9 cellular contexts compared by ENCODE assay signal in genomic region chr12:15700595-15700994, GRCh38.
A peak's percentile ranks its signal among the peaks of the same experiment; 100 is the strongest.
DNase-seq lines count a peak whose midpoint lies in the region; ATAC-seq and TF ChIP-seq lines count a peak whose summit lies in the region.
"Had no signal": no experiment of that assay in that cellular context is flagged by ENCODE, and none has a peak within 500 bp of the region (broad histone marks: within the 10 kb centered on the region; RNA-seq: fewer than 3 reads in every experiment).

No MANE protein-coding gene starts in this region.

- peak; percentile 78 for ATAC-seq in PC-3
- ATAC-seq in WTC11 = no peak

- peak overlapping the region; percentile 86 for H3K27ac ChIP-seq in PC-3 (ENCODE audit: low read length)

- H3K27me3 Mint-ChIP-seq in WTC11 (ENCODE audit: low read depth) = no peaks in the 10 kb centered on the region

- BruUV-seq in PC-3 (replicated peaks; lab: Mats Ljungman, UMichigan) = no TSS peak

- peak overlapping the region; percentile 53 for H3K4me2 ChIP-seq in PC-3 (ENCODE audit: low read length)

- no peaks in the 10 kb centered on the region for H3K9me3 Mint-ChIP-seq in WTC11
- H3K9me3 Mint-ChIP-seq: neural crest cell had no signal

- POLR2A ChIA-PET in PC-3 (lab: Charles Lee; ENCODE audit: unreplicated experiment) (no interaction called here), WTC11 (lab: Charles Lee) (no interaction called here)

- H3K36me3 Mint-ChIP-seq in WTC11 = no peaks in the 10 kb centered on the region

- H3K9ac ChIP-seq in PC-3 (ENCODE audit: low read length) = peak overlapping the region; percentile 57

- peaks cover 33% of the 10 kb centered on the region for H3K79me2 ChIP-seq in PC-3 (ENCODE audit: low read length)

- CTCF ChIA-PET in PC-3 (lab: Charles Lee) (no interaction called here), WTC11 (lab: Charles Lee) (no interaction called here)

- H4K20me1 ChIP-seq in PC-3 (ENCODE audit: low read length) = no peaks in the 10 kb centered on the region

- no peaks in the 10 kb centered on the region for H3F3A ChIP-seq in PC-3 (ENCODE audit: low read length, unreplicated experiment)

- H3K4me1 ChIP-seq in PC-3 (ENCODE audit: insufficient read depth, low read length) = peaks cover 33% of the 10 kb centered on the region

- no peak overlapping the region for H3K27ac Mint-ChIP-seq in WTC11

- H3K36me3 ChIP-seq in GM06990 (ENCODE audit: control insufficient read depth, insufficient read depth, low read length) = no peaks in the 10 kb centered on the region
- no peaks in the 10 kb centered on the region for H3K36me3 ChIP-seq in PC-3 (ENCODE audit: low read depth, low read length)

- no peak overlapping the region for H3K4me3 Mint-ChIP-seq in WTC11
- H3K4me3 Mint-ChIP-seq: neural crest cell had no signal

- DNase-seq in GM06990 (ENCODE audit: extremely low read depth, insufficient read length) (peak; percentile 24), H4 (ENCODE audit: low spot score) (peak; percentile 93), PC-3 (peak; percentile 79), epidermal melanocyte (ENCODE audit: insufficient read length, low spot score) (peak; percentile 34), pons (ENCODE audit: low spot score) (peak; percentile 74), DMS79 (lab: John Stamatoyannopoulos, UW) (no peak), WTC11 (ENCODE audit: low spot score) (no peak)
- no peak for DNase-seq in activated CD4-positive, alpha-beta T cell treated with anti-CD3 and anti-CD28 coated beads for 4 hours

- peaks cover 5% of the 10 kb centered on the region for H3K4me1 Mint-ChIP-seq in WTC11

- intact Hi-C loops in PC-3 (cut with micrococcal nuclease) = loop anchor here (2.0 to 5.0 kb wide), 3 partner anchors 38 to 88 kb away; partner anchors contain the start of gene EPS8

- H2AFZ ChIP-seq in PC-3 (ENCODE audit: low read length) = no peak overlapping the region

- H3K9me3 ChIP-seq in PC-3 (ENCODE audit: low read length) = no peaks in the 10 kb centered on the region

- no peaks in the 10 kb centered on the region for H3K9me2 ChIP-seq in PC-3 (replicated peaks; ENCODE audit: low read length)

- H3K27me3 ChIP-seq in GM06990 (replicated peaks; ENCODE audit: control insufficient read depth, insufficient read depth, low read length) = no peaks in the 10 kb centered on the region
- no peaks in the 10 kb centered on the region for H3K27me3 ChIP-seq in PC-3 (ENCODE audit: low read length)

- no peak for TF ChIP-seq CTCF in GM06990 (IDR thresholded peaks at IDR 0.05; ENCODE audit: insufficient read depth, low read length, poor library complexity, severe bottlenecking)
- no peak for TF ChIP-seq CTCF in PC-3 (conservative IDR thresholded peaks at IDR 0.05; ENCODE audit: low read depth, low read length)
- TF ChIP-seq CTCF in WTC11 (IDR thresholded peaks at IDR 0.05) = no peak

- H3K4me3 ChIP-seq in GM06990 (replicated peaks; ENCODE audit: low read depth, low read length) (no peak overlapping the region), PC-3 (ENCODE audit: low read length) (no peak overlapping the region)

TF ChIP-seq in WTC11, 78 proteins besides CTCF, POLR2A, EP300 and RAD21 (continues in another document):
- TF ChIP-seq, protein P1, sequence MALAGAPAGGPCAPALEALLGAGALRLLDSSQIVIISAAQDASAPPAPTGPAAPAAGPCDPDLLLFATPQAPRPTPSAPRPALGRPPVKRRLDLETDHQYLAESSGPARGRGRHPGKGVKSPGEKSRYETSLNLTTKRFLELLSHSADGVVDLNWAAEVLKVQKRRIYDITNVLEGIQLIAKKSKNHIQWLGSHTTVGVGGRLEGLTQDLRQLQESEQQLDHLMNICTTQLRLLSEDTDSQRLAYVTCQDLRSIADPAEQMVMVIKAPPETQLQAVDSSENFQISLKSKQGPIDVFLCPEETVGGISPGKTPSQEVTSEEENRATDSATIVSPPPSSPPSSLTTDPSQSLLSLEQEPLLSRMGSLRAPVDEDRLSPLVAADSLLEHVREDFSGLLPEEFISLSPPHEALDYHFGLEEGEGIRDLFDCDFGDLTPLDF (CRISPR knock-in tag; IDR thresholded peaks at IDR 0.05) = no peak
- TF ChIP-seq ZNF232 (CRISPR knock-in tag; IDR thresholded peaks at IDR 0.05) (no peak), NFE2L1 (CRISPR knock-in tag; IDR thresholded peaks at IDR 0.05) (no peak), EMX1 (CRISPR knock-in tag; IDR thresholded peaks at IDR 0.05) (no peak), IRF2 (CRISPR knock-in tag; IDR thresholded peaks at IDR 0.05; ENCODE audit: borderline replicate concordance, low read depth) (no peak), NR2C2 (CRISPR knock-in tag; IDR thresholded peaks at IDR 0.05) (no peak), TEAD4 (CRISPR knock-in tag; IDR thresholded peaks at IDR 0.05) (no peak), ZNF425 (CRISPR knock-in tag; conservative IDR thresholded peaks at IDR 0.05) (no peak), HMGXB4 (CRISPR knock-in tag; IDR thresholded peaks at IDR 0.05) (no peak), ZMAT4 (CRISPR knock-in tag; IDR thresholded peaks at IDR 0.05) (no peak), USF2 (CRISPR knock-in tag; IDR thresholded peaks at IDR 0.05) (no peak)
- TF ChIP-seq, protein P2, sequence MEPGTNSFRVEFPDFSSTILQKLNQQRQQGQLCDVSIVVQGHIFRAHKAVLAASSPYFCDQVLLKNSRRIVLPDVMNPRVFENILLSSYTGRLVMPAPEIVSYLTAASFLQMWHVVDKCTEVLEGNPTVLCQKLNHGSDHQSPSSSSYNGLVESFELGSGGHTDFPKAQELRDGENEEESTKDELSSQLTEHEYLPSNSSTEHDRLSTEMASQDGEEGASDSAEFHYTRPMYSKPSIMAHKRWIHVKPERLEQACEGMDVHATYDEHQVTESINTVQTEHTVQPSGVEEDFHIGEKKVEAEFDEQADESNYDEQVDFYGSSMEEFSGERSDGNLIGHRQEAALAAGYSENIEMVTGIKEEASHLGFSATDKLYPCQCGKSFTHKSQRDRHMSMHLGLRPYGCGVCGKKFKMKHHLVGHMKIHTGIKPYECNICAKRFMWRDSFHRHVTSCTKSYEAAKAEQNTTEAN (CRISPR knock-in tag; IDR thresholded peaks at IDR 0.05) = no peak
- TF ChIP-seq, protein P3, sequence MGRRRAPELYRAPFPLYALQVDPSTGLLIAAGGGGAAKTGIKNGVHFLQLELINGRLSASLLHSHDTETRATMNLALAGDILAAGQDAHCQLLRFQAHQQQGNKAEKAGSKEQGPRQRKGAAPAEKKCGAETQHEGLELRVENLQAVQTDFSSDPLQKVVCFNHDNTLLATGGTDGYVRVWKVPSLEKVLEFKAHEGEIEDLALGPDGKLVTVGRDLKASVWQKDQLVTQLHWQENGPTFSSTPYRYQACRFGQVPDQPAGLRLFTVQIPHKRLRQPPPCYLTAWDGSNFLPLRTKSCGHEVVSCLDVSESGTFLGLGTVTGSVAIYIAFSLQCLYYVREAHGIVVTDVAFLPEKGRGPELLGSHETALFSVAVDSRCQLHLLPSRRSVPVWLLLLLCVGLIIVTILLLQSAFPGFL (CRISPR knock-in tag; IDR thresholded peaks at IDR 0.05; ENCODE audit: borderline replicate concordance) = no peak
- TF ChIP-seq, protein P4, sequence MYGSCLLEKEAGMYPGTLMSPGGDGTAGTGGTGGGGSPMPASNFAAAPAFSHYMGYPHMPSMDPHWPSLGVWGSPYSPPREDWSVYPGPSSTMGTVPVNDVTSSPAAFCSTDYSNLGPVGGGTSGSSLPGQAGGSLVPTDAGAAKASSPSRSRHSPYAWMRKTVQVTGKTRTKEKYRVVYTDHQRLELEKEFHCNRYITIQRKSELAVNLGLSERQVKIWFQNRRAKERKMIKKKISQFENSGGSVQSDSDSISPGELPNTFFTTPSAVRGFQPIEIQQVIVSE (CRISPR knock-in tag; IDR thresholded peaks at IDR 0.05; ENCODE audit: borderline replicate concordance) = no peak

Comparison
In these comparisons a context has a peak if more than half of its experiments do, and no peak if none do; other contexts are left out.
1. DNase-seq: peak in GM06990 (single experiment), H4 (single experiment), PC-3 (single experiment), epidermal melanocyte (single experiment) and pons (single experiment); none in DMS79 (single experiment), WTC11 (single experiment) and activated CD4-positive, alpha-beta T cell treated with anti-CD3 and anti-CD28 coated beads for 4 hours (0 of 2).